23 cellular contexts compared by ENCODE assay signal in genomic region chr5:56622146-56622545, GRCh38.
"Had no signal": no experiment of that assay in that cellular context is flagged by ENCODE, and none has a peak within 500 bp of the region (broad histone marks: within the 10 kb centered on the region; RNA-seq: fewer than 3 reads in every experiment).

No MANE protein-coding gene starts in this region.

- ATAC-seq: activated CD8-positive, alpha-beta memory T cell treated with anti-CD3 and anti-CD28 coated beads, Interleukin-2, amount 10 ng/mL, durations not matched to agents 7 days and 5 days; body of pancreas; T-cell had no signal

- H3K9me3 ChIP-seq: body of pancreas had no signal

- H3K36me3 ChIP-seq: ascending aorta had no signal

- DNase-seq: activated B cell treated with CpG ODN at 0.5 μM for 24 hours; activated CD4-positive, alpha-beta T cell treated with anti-CD3 and anti-CD28 coated beads for 1 hour; activated CD4-positive, alpha-beta T cell treated with anti-CD3 and anti-CD28 coated beads, Interleukin-2, amount 10 ng/mL, durations not matched to agents 24 days and 14 days; activated CD4-positive, alpha-beta T cell treated with anti-CD3 and anti-CD28 coated beads, Interleukin-2, amount 50 U/mL, for 48 hours; activated CD8-positive, alpha-beta memory T cell treated with anti-CD3 and anti-CD28 coated beads, Interleukin-2, amount 10 ng/mL, durations not matched to agents 7 days and 5 days; activated effector memory CD4-positive, alpha-beta T cell treated with Interleukin-2 at 50 U/mL for 16 hours; activated naive CD4-positive, alpha-beta T cell; activated T-cell treated with anti-CD3 and anti-CD28 coated beads, Interleukin-2, amount 50 U/mL, for 24 hours; amniotic stem cell; body of pancreas; NCI-H1048; NCI-H1417; NCI-H1930; NCI-H2171 treated with DMSO at 0.1 percent for 48 hours; NCI-H226; NCI-H526; NCI-H82; SIG-M5; T-cell; T-helper 2 cell; T1000 had no signal

- H3K27me3 ChIP-seq: ascending aorta, body of pancreas had no signal

- H3K4me3 ChIP-seq: ascending aorta, body of pancreas, SK-N-MC had no signal

- H3K4me1 ChIP-seq: ascending aorta, body of pancreas had no signal
